In the genomic region with DNA sequence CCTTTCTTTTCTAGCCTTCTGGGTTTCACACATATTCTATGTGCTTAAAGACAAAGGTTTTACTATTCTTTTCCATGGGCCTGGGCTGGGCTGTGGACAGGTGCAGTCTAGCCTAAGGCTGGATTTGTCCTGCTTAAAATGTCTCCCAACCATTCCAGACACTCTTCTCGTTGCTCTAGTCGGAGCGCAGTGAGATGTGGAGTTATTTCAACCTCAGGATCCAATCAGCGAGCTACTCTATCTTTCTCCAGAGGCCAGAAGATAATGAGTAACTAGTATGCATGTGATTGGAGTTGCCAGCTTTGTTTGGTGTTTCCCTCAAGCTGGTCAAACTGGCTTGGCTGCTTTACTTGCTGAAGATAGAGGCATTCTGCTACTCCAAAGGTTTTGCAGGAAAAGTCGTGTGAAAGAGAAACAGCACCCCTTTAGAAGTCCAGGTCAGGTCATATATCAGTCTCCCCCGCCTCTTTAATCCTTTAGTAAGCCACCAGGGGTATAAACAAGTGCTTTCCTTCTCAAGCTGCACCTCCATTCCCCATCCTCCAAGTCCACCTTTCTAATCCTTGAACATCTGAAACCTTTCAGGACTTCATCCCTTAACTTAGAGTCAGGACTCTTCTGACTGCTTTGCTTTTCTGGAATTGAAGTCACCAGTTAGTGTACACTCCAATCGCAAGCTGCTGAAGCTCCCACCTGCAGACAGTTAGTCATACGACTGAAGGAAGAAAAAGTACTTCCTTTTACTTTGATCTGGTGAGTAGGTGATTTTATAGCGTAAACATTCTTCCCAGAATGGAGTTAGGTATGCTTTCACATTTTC, we compare ENCODE assay signal across 1 cellular context.
TF ChIP-seq lines count a peak whose summit lies in the region.

No MANE protein-coding gene starts in this region.

TF ChIP-seq in WTC11, 78 proteins besides CTCF, POLR2A, EP300 and RAD21 (continued from another document):
- no peak for TF ChIP-seq AFF4 (CRISPR knock-in tag; IDR thresholded peaks at IDR 0.05; ENCODE audit: borderline replicate concordance)
- TF ChIP-seq ZNF232 (CRISPR knock-in tag; IDR thresholded peaks at IDR 0.05) = no peak
- TF ChIP-seq USF2 (CRISPR knock-in tag; IDR thresholded peaks at IDR 0.05) = no peak
- TF ChIP-seq MAX (CRISPR knock-in tag; IDR thresholded peaks at IDR 0.05) = no peak
- TF ChIP-seq, protein P1, sequence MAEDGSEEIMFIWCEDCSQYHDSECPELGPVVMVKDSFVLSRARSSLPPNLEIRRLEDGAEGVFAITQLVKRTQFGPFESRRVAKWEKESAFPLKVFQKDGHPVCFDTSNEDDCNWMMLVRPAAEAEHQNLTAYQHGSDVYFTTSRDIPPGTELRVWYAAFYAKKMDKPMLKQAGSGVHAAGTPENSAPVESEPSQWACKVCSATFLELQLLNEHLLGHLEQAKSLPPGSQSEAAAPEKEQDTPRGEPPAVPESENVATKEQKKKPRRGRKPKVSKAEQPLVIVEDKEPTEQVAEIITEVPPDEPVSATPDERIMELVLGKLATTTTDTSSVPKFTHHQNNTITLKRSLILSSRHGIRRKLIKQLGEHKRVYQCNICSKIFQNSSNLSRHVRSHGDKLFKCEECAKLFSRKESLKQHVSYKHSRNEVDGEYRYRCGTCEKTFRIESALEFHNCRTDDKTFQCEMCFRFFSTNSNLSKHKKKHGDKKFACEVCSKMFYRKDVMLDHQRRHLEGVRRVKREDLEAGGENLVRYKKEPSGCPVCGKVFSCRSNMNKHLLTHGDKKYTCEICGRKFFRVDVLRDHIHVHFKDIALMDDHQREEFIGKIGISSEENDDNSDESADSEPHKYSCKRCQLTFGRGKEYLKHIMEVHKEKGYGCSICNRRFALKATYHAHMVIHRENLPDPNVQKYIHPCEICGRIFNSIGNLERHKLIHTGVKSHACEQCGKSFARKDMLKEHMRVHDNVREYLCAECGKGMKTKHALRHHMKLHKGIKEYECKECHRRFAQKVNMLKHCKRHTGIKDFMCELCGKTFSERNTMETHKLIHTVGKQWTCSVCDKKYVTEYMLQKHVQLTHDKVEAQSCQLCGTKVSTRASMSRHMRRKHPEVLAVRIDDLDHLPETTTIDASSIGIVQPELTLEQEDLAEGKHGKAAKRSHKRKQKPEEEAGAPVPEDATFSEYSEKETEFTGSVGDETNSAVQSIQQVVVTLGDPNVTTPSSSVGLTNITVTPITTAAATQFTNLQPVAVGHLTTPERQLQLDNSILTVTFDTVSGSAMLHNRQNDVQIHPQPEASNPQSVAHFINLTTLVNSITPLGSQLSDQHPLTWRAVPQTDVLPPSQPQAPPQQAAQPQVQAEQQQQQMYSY (CRISPR knock-in tag; IDR thresholded peaks at IDR 0.05) = no peak
- TF ChIP-seq PRRX2 (CRISPR knock-in tag; IDR thresholded peaks at IDR 0.05) = no peak
- no peak for TF ChIP-seq ZNF671 (CRISPR knock-in tag; IDR thresholded peaks at IDR 0.05)
